30 cellular contexts compared by ENCODE assay signal in genomic region chr2:75558132-75558530, GRCh38. TPM values are rescaled to one million over a fixed set of nuclear protein-coding genes. Genes with fewer than 3 reads are reported as not detected.
"Had no signal": no experiment of that assay in that cellular context is flagged by ENCODE, and none has a peak within 500 bp of the region (broad histone marks: within the 10 kb centered on the region; RNA-seq: fewer than 3 reads in every experiment).

No MANE protein-coding gene starts in this region.

- H3K4me3 Mint-ChIP-seq: activated naive CD4-positive, alpha-beta T cell treated with anti-CD3 and anti-CD28 coated beads, Interleukin-2, amount 10 ng/mL, durations not matched to agents 7 days and 5 days; activated naive CD8-positive, alpha-beta T cell treated with anti-CD3 and anti-CD28 coated beads, Interleukin-2, amount 10 ng/mL, durations not matched to agents 7 days and 5 days; activated T-helper 1 cell treated with anti-CD3 and anti-CD28 coated beads, Interleukin-12 subunit alpha, Interleukin-12 subunit beta, Interleukin-2, Interleukin-4 antibody, amounts not matched to agents 30 ng/mL and 10 ng/mL and 1 ng/mL, durations not matched to agents 14 hours and 24 hours and 36 hours; dendritic cell treated with granulocyte-macrophage colony-stimulating factor and Interleukin-4, amounts not matched to agents 40 ng/mL and 50 ng/mL, for 4 days; endodermal cell; natural killer cell; T-helper 17 cell had no signal

- FAIRE-seq: urothelium cell line had no signal

- H3K36me3 Mint-ChIP-seq: activated naive CD4-positive, alpha-beta T cell treated with anti-CD3 and anti-CD28 coated beads, Interleukin-2, amount 10 ng/mL, durations not matched to agents 7 days and 5 days; activated naive CD8-positive, alpha-beta T cell treated with anti-CD3 and anti-CD28 coated beads, Interleukin-2, amount 10 ng/mL, durations not matched to agents 7 days and 5 days; natural killer cell had no signal

- H3K4me3 ChIP-seq: esophagus squamous epithelium, heart right ventricle, ovary, prostate gland, right atrium auricular region, testis, transverse colon had no signal

- H3K27ac Mint-ChIP-seq: activated naive CD4-positive, alpha-beta T cell treated with anti-CD3 and anti-CD28 coated beads, Interleukin-2, amount 10 ng/mL, durations not matched to agents 7 days and 5 days; activated naive CD8-positive, alpha-beta T cell treated with anti-CD3 and anti-CD28 coated beads, Interleukin-2, amount 10 ng/mL, durations not matched to agents 7 days and 5 days; activated T-helper 1 cell treated with anti-CD3 and anti-CD28 coated beads, Interleukin-12 subunit alpha, Interleukin-12 subunit beta, Interleukin-2, Interleukin-4 antibody, amounts not matched to agents 30 ng/mL and 10 ng/mL and 1 ng/mL, durations not matched to agents 14 hours and 24 hours and 36 hours; dendritic cell treated with granulocyte-macrophage colony-stimulating factor and Interleukin-4, amounts not matched to agents 40 ng/mL and 50 ng/mL, for 4 days; endodermal cell; natural killer cell; T-helper 17 cell had no signal

- H3K27ac ChIP-seq: esophagus squamous epithelium, heart right ventricle, lower lobe of right lung, neutrophil, ovary, prostate gland, right atrium auricular region, testis, transverse colon, WERI-Rb-1 had no signal

- H3K4me1 ChIP-seq: prostate gland had no signal

- H3K36me3 ChIP-seq: esophagus squamous epithelium, heart right ventricle, lower lobe of right lung, neutrophil, ovary, prostate gland, right atrium auricular region, transverse colon, WERI-Rb-1 had no signal

- H3K9me3 ChIP-seq: esophagus squamous epithelium, heart right ventricle, lower lobe of right lung, neutrophil, ovary, prostate gland, right atrium auricular region, testis, transverse colon had no signal

- H3K27me3 ChIP-seq: ovary, right atrium auricular region, testis had no signal

- ATAC-seq: activated CD4-positive, CD25-positive, alpha-beta regulatory T cell treated with anti-CD3 and anti-CD28 coated beads, Interleukin-2, amount 50 U/mL, for 24 hours; heart right ventricle; left lobe of liver; lower lobe of right lung; natural killer cell; stimulated activated naive CD8-positive, alpha-beta T cell treated with anti-CD3 and anti-CD28 coated beads, Interleukin-15, Interleukin-2, amounts not matched to agents 100 U/mL and 50 U/mL, for 24 hours; T-helper 17 cell had no signal

- H3K9me3 Mint-ChIP-seq: activated naive CD4-positive, alpha-beta T cell treated with anti-CD3 and anti-CD28 coated beads, Interleukin-2, amount 10 ng/mL, durations not matched to agents 7 days and 5 days; activated naive CD8-positive, alpha-beta T cell treated with anti-CD3 and anti-CD28 coated beads, Interleukin-2, amount 10 ng/mL, durations not matched to agents 7 days and 5 days; activated T-helper 1 cell treated with anti-CD3 and anti-CD28 coated beads, Interleukin-12 subunit alpha, Interleukin-12 subunit beta, Interleukin-2, Interleukin-4 antibody, amounts not matched to agents 30 ng/mL and 10 ng/mL and 1 ng/mL, durations not matched to agents 14 hours and 24 hours and 36 hours; dendritic cell treated with granulocyte-macrophage colony-stimulating factor and Interleukin-4, amounts not matched to agents 40 ng/mL and 50 ng/mL, for 4 days; endodermal cell; natural killer cell had no signal

- DNase-seq: activated CD4-positive, alpha-beta T cell treated with anti-CD3 and anti-CD28 coated beads for 48 hours; activated CD4-positive, alpha-beta T cell treated with anti-CD3 and anti-CD28 coated beads, Interleukin-2, amount 50 U/mL, for 48 hours; activated CD8-positive, alpha-beta memory T cell treated with anti-CD3 and anti-CD28 coated beads for 24 hours; activated effector memory CD4-positive, alpha-beta T cell treated with anti-CD3 and anti-CD28 coated beads, Interleukin-2, amount 50 U/mL, for 16 hours; activated naive CD4-positive, alpha-beta T cell treated with anti-CD3 and anti-CD28 coated beads, Interleukin-2, amount 10 ng/mL, durations not matched to agents 7 days and 5 days; activated naive CD8-positive, alpha-beta T cell treated with anti-CD3 and anti-CD28 coated beads, Interleukin-2, amount 10 ng/mL, durations not matched to agents 7 days and 5 days; caudate nucleus; esophagus squamous epithelium; foreskin melanocyte; heart right ventricle; lower lobe of right lung; mesendoderm; natural killer cell; ovary; stimulated activated CD4-positive, alpha-beta T cell treated with anti-CD3 and anti-CD28 coated beads, Interleukin-2, amount 100 ng/mL, for 48 hours; stimulated activated naive CD8-positive, alpha-beta T cell treated with anti-CD3 and anti-CD28 coated beads, Interleukin-15, Interleukin-2, amounts not matched to agents 100 U/mL and 50 U/mL, for 24 hours; T-helper 17 cell; T1000; testis; transverse colon; WERI-Rb-1 had no signal

RNA-seq across cellular contexts. Expression of gene EVA1A, which starts 2.6 kb away (rescaled TPM):
- total RNA-seq: activated naive CD8-positive, alpha-beta T cell treated with anti-CD3 and anti-CD28 coated beads, Interleukin-2, amount 10 ng/mL, durations not matched to agents 7 days and 5 days; activated T-helper 1 cell treated with anti-CD3 and anti-CD28 coated beads, Interleukin-12 subunit alpha, Interleukin-12 subunit beta, Interleukin-2, Interleukin-4 antibody, amounts not matched to agents 30 ng/mL and 10 ng/mL and 1 ng/mL, durations not matched to agents 14 hours and 24 hours and 36 hours; natural killer cell; T-helper 17 cell; transverse colon had no signal
